ENCODE assay signal across 18 cellular contexts in the genomic region with DNA sequence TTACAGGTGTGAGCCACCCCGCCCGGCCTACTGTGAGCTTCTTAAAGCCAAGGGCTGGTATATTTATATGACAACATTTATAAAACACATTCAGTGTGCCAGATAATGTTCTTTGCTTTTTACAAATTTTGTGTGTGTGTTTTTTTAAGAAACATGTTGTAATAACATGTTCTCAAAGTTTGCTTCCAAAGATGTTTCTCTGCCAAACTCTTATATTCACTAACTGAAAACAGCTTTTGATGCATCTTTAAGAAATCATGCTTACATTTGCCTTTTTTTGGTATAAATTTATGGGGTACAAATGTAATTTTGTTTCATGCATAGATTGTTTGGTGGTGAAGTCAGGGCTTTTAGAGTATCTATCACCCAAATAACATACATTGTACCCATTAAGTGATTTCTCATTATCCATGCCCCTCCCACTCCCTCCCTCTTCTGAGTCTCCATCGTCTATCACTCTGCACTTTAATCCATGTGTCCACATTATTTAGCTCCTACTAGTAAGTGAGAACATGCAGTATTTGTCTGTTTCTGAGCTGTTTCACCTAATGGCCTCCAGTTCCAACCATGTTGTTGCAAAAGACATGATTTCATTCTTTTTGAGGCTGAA.
DNase-seq lines count a peak whose midpoint lies in the region; ATAC-seq and FAIRE-seq lines count a peak whose summit lies in the region.
"Had no signal": no experiment of that assay in that cellular context is flagged by ENCODE, and none has a peak within 500 bp of the region (broad histone marks: within the 10 kb centered on the region; RNA-seq: fewer than 3 reads in every experiment).

No MANE protein-coding gene starts in this region.

- no peaks in the 10 kb centered on the region for H3K36me3 ChIP-seq in adipocyte (ENCODE audit: control insufficient read depth, insufficient read depth, low read length, severe bottlenecking)
- H3K36me3 ChIP-seq: SJCRH30 had no signal

- H3K9me3 ChIP-seq in adipocyte (ENCODE audit: control insufficient read depth, low read length) = no peaks in the 10 kb centered on the region
- H3K9me3 ChIP-seq: SJCRH30 had no signal

- H3K9ac ChIP-seq in adipocyte (ENCODE audit: low read length) = no peak overlapping the region

- FAIRE-seq in urothelium cell line (lab: Jason Lieb, UNC) = peak; percentile 58

- ATAC-seq in GM19035 (IDR thresholded peaks at IDR 0.05; ENCODE audit: unreplicated experiment) (peak; percentile 19), HG02798 (IDR thresholded peaks at IDR 0.05; ENCODE audit: poor library complexity, unreplicated experiment) (peak; percentile 13), HG03095 (IDR thresholded peaks at IDR 0.05; ENCODE audit: unreplicated experiment) (no peak)

- H3K4me1 ChIP-seq in adipocyte (ENCODE audit: control insufficient read depth, insufficient read depth, low read length) = peaks cover 18% of the 10 kb centered on the region

- intact Hi-C loops in head of caudate nucleus (cut with DNase I) = no loop called here

- peaks cover 1% of the 10 kb centered on the region for H3K27me3 ChIP-seq in adipocyte (replicated peaks; ENCODE audit: control insufficient read depth, insufficient read depth, low read length)

- H3K4me3 ChIP-seq in adipocyte (ENCODE audit: low read length) = no peak overlapping the region
- H3K4me3 ChIP-seq: SJCRH30 had no signal

- DNase-seq in adipocyte (ENCODE audit: low read depth) (peak; percentile 64), urothelium cell line (ENCODE audit: low spot score) (no peak), Ammon's horn (ENCODE audit: low spot score) (no peak), head of caudate nucleus (no peak)
- no peak for DNase-seq in activated CD4-positive, alpha-beta T cell treated with anti-CD3 and anti-CD28 coated beads for 48 hours
- DNase-seq: CD8-positive, alpha-beta memory T cell; KBM-7; NCI-H1048; NCI-H146; NCI-H2227 treated with DMSO at 0.1 percent for 48 hours; NCI-H526 treated with DMSO at 0.1 percent for 48 hours; OCI-M1; RPMI8226; SJCRH30; SW 1271 had no signal
